8 cellular contexts compared by ENCODE assay signal in the genomic region with DNA sequence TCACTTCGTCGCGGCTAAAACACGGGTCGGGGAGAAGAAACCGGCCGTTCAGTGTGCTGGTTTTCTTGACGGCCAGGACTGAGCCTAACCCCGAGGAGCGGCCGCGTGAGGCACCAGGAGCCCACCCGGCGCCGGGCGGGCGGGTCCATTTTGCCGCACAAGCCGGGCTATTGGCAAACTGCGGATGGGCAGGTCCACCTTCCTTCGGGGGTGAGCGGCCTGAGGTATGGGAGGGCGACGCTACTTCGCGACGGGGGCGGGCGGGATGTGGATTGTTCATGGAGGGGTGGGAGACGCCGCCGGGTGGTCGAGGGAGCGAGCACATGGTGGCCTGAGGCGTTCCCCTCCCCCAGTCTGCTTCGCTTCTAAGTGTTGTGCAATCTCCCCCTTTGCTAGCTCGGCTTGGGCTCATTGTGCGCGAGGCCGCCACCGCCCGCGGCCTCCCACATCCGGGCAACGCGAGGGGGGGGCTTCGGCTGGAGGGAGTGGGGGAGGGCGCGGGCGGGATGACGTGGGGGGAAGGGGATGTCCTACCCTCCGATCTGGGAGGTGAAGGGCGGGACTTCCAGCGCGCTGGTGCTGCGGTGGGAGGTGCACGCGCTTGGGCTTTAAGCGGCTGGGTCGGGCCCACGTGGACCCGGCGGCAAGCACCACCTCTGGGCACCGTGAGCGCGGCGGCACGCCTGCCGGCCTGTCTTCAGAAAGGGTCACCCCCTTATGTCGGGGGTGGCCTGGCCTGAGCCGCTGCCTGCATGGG. TPM values are rescaled to one million over a fixed set of nuclear protein-coding genes. Genes with fewer than 3 reads are reported as not detected.
A peak's percentile ranks its signal among the peaks of the same experiment; 100 is the strongest.
DNase-seq lines count a peak whose midpoint lies in the region; ATAC-seq and TF ChIP-seq lines count a peak whose summit lies in the region.

No MANE protein-coding gene starts in this region.

- peak overlapping the region; percentile 99 for H3K4me3 ChIP-seq in choroid plexus epithelial cell (ENCODE audit: low read depth, low read length)

- no peaks in the 10 kb centered on the region for H3K9me3 Mint-ChIP-seq in activated CD4-positive, alpha-beta T cell treated with anti-CD3 and anti-CD28 coated beads for 36 hours (ENCODE audit: low read depth)

- peak overlapping the region; percentile 94 for H3K4me3 Mint-ChIP-seq in activated CD4-positive, alpha-beta T cell treated with anti-CD3 and anti-CD28 coated beads for 36 hours

- peaks cover 82% of the 10 kb centered on the region for H3K36me3 Mint-ChIP-seq in activated CD4-positive, alpha-beta T cell treated with anti-CD3 and anti-CD28 coated beads for 36 hours (ENCODE audit: low read depth)

- peaks cover 58% of the 10 kb centered on the region for H3K4me1 Mint-ChIP-seq in activated CD4-positive, alpha-beta T cell treated with anti-CD3 and anti-CD28 coated beads for 36 hours

- intact Hi-C loops in activated CD4-positive, alpha-beta T cell treated with anti-CD3 and anti-CD28 coated beads for 36 hours (cut with DNase I, micrococcal nuclease), result loop anchor here (1.0 to 10.0 kb wide), 11 partner anchors 41 to 581 kb away; a partner anchor contains a TSS

- POLR2A ChIA-PET in activated CD4-positive, alpha-beta T cell treated with anti-CD3 and anti-CD28 coated beads for 36 hours (lab: Charles Lee), result interaction anchor here (0.7 to 2.6 kb wide), 7 partner anchors 11 to 244 kb away, joined by 3 to 43 read pairs (median 6); a partner anchor contains a TSS

- peak overlapping the region; percentile 99 for H3K27ac Mint-ChIP-seq in activated CD4-positive, alpha-beta T cell treated with anti-CD3 and anti-CD28 coated beads for 36 hours

- no peak for TF ChIP-seq CTCF in choroid plexus epithelial cell (conservative IDR thresholded peaks at IDR 0.05; ENCODE audit: low read depth, low read length)

- H3K27me3 ChIP-seq in layer of hippocampus (ENCODE audit: control insufficient read depth, insufficient read depth, low read length), result no peaks in the 10 kb centered on the region

- peak; percentile 93 for DNase-seq in CD1c-positive myeloid dendritic cell (ENCODE audit: extremely low spot score)
- peak; percentile 82 for DNase-seq in H4 (ENCODE audit: low spot score)
- DNase-seq in NCI-H345 treated with DMSO at 0.1 percent for 48 hours (lab: John Stamatoyannopoulos, UW; ENCODE audit: unreplicated experiment), result peak; percentile 22
- peak; percentile 96 for DNase-seq in activated CD4-positive, alpha-beta T cell treated with anti-CD3 and anti-CD28 coated beads for 36 hours
- DNase-seq in choroid plexus epithelial cell (ENCODE audit: low read depth), result peak; percentile 97
- DNase-seq in stimulated activated CD4-positive, alpha-beta T cell treated with anti-CD3 and anti-CD28 coated beads, Interleukin-15, amount 100 ng/mL, for 48 hours (ENCODE audit: low read depth in 2 of 2), result peak; percentile 85 to 86

- peak; percentile 36 for ATAC-seq in activated CD4-positive, alpha-beta T cell treated with anti-CD3 and anti-CD28 coated beads for 36 hours
- ATAC-seq in HG03378 (IDR thresholded peaks at IDR 0.05; ENCODE audit: unreplicated experiment), result no peak

- CTCF ChIA-PET in activated CD4-positive, alpha-beta T cell treated with anti-CD3 and anti-CD28 coated beads for 36 hours (lab: Charles Lee), result interaction anchor here (0.7 to 1.8 kb wide), 3 partner anchors 10 to 59 kb away, joined by 3 to 10 read pairs (median 4); a partner anchor contains a TSS

- H3K27me3 Mint-ChIP-seq in activated CD4-positive, alpha-beta T cell treated with anti-CD3 and anti-CD28 coated beads for 36 hours, result no peaks in the 10 kb centered on the region

- H3K27ac ChIP-seq in layer of hippocampus (ENCODE audit: low read depth, low read length), result peak overlapping the region; percentile 97

RNA-seq across cellular contexts. Expression of a gene that starts 5.9 kb away (rescaled TPM):
- 19.9 and 21.6 TPM in 2 replicates for total RNA-seq in H4 (2014; rRNA removed; shearing (Covaris generic))
- total RNA-seq in activated CD4-positive, alpha-beta T cell treated with anti-CD3 and anti-CD28 coated beads for 36 hours, result 10 to 100 TPM in 1 of 2 experiments, 1 to 10 TPM in 1; 9.2 to 13.7 TPM

RNA-seq across cellular contexts. Expression of a gene that starts 10.2 kb away (rescaled TPM):
- 146 and 193 TPM in 2 replicates for total RNA-seq in H4 (2014; rRNA removed; shearing (Covaris generic))
- total RNA-seq in activated CD4-positive, alpha-beta T cell treated with anti-CD3 and anti-CD28 coated beads for 36 hours, result 10 to 100 TPM; 51.7 to 77.0 TPM

RNA-seq across cellular contexts. Expression of a gene that starts 11.8 kb away (rescaled TPM):
- 59.5 and 61.3 TPM in 2 replicates for total RNA-seq in H4 (2014; rRNA removed; shearing (Covaris generic))
- total RNA-seq in activated CD4-positive, alpha-beta T cell treated with anti-CD3 and anti-CD28 coated beads for 36 hours, result 10 to 100 TPM; 59.0 to 78.9 TPM

RNA-seq across cellular contexts. Expression of a gene that starts 15.0 kb away (rescaled TPM):
- 0.43 TPM in 1 of 2 replicates, not detected in the other for total RNA-seq in H4 (2014; rRNA removed; shearing (Covaris generic))
- 1 to 10 TPM; 1.8 to 2.5 TPM for total RNA-seq in activated CD4-positive, alpha-beta T cell treated with anti-CD3 and anti-CD28 coated beads for 36 hours

RNA-seq across cellular contexts. Expression of a gene that starts 16.4 kb away (rescaled TPM):
- not detected in 2 replicates for total RNA-seq in H4 (2014; rRNA removed; shearing (Covaris generic))
- total RNA-seq in activated CD4-positive, alpha-beta T cell treated with anti-CD3 and anti-CD28 coated beads for 36 hours, result under 1 TPM in 1 of 2 experiments, not detected in 1; 0.16 TPM

Comparison
In these comparisons a context has a peak if more than half of its experiments do, and no peak if none do; other contexts are left out.
1. DNase-seq: peak in every context shown above with its lines; median percentile 97 in choroid plexus epithelial cell; 96 in activated CD4-positive, alpha-beta T cell treated with anti-CD3 and anti-CD28 coated beads for 36 hours; 93 in CD1c-positive myeloid dendritic cell; 86 in stimulated activated CD4-positive, alpha-beta T cell treated with anti-CD3 and anti-CD28 coated beads, Interleukin-15, amount 100 ng/mL, for 48 hours; 82 in H4; 22 in NCI-H345 treated with DMSO at 0.1 percent for 48 hours.